1 cellular context compared by ENCODE assay signal in the genomic region with DNA sequence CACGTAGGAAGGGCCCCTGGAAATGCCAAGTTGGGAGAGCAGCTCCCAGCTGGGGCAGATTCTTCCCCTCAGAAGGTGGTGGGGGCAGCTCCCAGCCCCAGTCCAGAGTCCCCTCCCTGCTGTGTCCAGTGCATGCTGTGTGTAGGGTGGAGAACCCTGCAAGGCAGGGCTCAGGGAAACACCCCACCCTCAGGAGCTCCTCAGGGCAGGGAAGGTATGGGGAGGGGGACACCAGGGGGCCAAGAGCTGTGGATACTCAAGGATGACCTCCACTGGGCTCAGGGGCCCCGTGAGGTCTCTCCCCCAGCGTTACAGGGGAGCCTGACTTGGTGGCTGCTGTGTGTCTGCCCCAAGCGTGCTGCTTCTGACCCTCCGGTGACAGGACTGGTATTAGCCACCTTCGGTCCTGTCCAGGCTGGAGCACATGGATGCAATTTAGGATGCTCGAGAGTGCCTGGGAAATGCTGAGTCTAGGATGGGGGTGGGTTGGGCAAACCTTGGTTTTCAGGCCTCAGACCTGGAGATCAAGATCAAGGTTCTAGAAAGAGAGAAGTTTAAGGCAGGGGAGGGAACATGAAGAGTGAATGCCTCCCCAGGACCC.
TF ChIP-seq lines count a peak whose summit lies in the region.

No MANE protein-coding gene starts in this region.

TF ChIP-seq in HepG2, 621 proteins besides CTCF, POLR2A, EP300 and RAD21:
- TF ChIP-seq CC2D1A (CRISPR knock-in tag; IDR thresholded peaks at IDR 0.05) (no peak), ISL2 (CRISPR knock-in tag; IDR thresholded peaks at IDR 0.05) (no peak)
- TF ChIP-seq, protein P1, sequence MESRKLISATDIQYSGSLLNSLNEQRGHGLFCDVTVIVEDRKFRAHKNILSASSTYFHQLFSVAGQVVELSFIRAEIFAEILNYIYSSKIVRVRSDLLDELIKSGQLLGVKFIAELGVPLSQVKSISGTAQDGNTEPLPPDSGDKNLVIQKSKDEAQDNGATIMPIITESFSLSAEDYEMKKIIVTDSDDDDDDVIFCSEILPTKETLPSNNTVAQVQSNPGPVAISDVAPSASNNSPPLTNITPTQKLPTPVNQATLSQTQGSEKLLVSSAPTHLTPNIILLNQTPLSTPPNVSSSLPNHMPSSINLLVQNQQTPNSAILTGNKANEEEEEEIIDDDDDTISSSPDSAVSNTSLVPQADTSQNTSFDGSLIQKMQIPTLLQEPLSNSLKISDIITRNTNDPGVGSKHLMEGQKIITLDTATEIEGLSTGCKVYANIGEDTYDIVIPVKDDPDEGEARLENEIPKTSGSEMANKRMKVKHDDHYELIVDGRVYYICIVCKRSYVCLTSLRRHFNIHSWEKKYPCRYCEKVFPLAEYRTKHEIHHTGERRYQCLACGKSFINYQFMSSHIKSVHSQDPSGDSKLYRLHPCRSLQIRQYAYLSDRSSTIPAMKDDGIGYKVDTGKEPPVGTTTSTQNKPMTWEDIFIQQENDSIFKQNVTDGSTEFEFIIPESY (CRISPR knock-in tag; IDR thresholded peaks at IDR 0.05), result no peak
TF ChIP-seq in HepG2: peak in this region for 0.
